ENCODE assay signal across 18 cellular contexts in the genomic region with DNA sequence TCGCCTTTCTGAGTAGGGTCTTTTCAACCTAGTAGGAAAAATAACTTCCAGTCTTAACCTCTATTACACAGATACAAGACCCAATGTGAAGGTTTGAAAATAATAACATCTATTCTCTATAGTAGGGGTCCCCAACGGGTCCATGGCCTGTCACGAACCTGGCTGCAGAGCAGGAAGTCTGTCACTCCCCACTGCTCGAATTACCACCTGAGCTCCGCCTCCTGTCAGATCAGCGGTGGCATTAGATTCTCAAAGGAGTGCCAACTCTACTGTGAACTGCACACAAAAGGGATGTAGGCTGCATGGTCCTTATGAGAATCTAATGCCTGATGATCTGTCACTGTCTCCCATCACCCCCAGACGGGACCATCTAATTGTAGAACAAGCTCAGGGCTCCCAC. TPM values are rescaled to one million over a fixed set of nuclear protein-coding genes. Genes with fewer than 3 reads are reported as not detected.
DNase-seq lines count a peak whose midpoint lies in the region; ATAC-seq and TF ChIP-seq lines count a peak whose summit lies in the region.
"Had no signal": no experiment of that assay in that cellular context is flagged by ENCODE, and none has a peak within 500 bp of the region (broad histone marks: within the 10 kb centered on the region; RNA-seq: fewer than 3 reads in every experiment).

No MANE protein-coding gene starts in this region.

- no peak for DNase-seq in activated naive CD4-positive, alpha-beta T cell treated with anti-CD3 and anti-CD28 coated beads, Interleukin-2, amount 50 U/mL, for 72 hours (ENCODE audit: low spot score in 2 of 2)
- DNase-seq in WTC11 (ENCODE audit: low spot score) (no peak), NCI-H2029 treated with DMSO at 0.1 percent for 48 hours (lab: John Stamatoyannopoulos, UW) (no peak), T-cell (no peak), T-helper 9 cell (no peak)
- DNase-seq in naive thymus-derived CD8-positive, alpha-beta T cell = no peak
- DNase-seq: GOT3; kidney; mesendoderm; NCI-H2081; NCI-H524 treated with DMSO at 0.1 percent for 48 hours; spleen; stimulated activated CD4-positive, alpha-beta T cell treated with anti-CD3 and anti-CD28 coated beads, Interleukin-4, amount 100 ng/mL, for 4 hours had no signal

- H3K9me3 Mint-ChIP-seq in activated naive CD4-positive, alpha-beta T cell treated with anti-CD3 and anti-CD28 coated beads, Interleukin-2, amount 50 U/mL, for 24 hours = no peaks in the 10 kb centered on the region
- no peaks in the 10 kb centered on the region for H3K9me3 Mint-ChIP-seq in activated naive CD4-positive, alpha-beta T cell treated with anti-CD3 and anti-CD28 coated beads, Interleukin-2, amount 50 U/mL, for 72 hours
- peaks cover 13% of the 10 kb centered on the region for H3K9me3 Mint-ChIP-seq in WTC11
- H3K9me3 Mint-ChIP-seq in naive thymus-derived CD8-positive, alpha-beta T cell = no peaks in the 10 kb centered on the region
- no peaks in the 10 kb centered on the region for H3K9me3 Mint-ChIP-seq in T-cell
- H3K9me3 Mint-ChIP-seq: nephron had no signal

- TF ChIP-seq CTCF in WTC11 (IDR thresholded peaks at IDR 0.05) = no peak

- peaks cover 76% of the 10 kb centered on the region for H3K4me1 Mint-ChIP-seq in activated naive CD4-positive, alpha-beta T cell treated with anti-CD3 and anti-CD28 coated beads, Interleukin-2, amount 50 U/mL, for 24 hours
- H3K4me1 Mint-ChIP-seq in WTC11 = peaks cover 55% of the 10 kb centered on the region
- peaks cover 31 to 78% (median 66%) of the 10 kb centered on the region in 4 donors for H3K4me1 Mint-ChIP-seq in naive thymus-derived CD8-positive, alpha-beta T cell
- H3K4me1 Mint-ChIP-seq in T-cell = peaks cover 72 to 80% (median 73%) of the 10 kb centered on the region in 3 donors

- CTCF ChIA-PET in WTC11 (lab: Charles Lee) (interaction anchor here (1.4 kb wide), 1 partner anchor 38 kb away, joined by 5 read pairs; no protein-coding TSS in a partner anchor), T-cell (lab: Charles Lee) (interaction anchor here (0.5 to 1.2 kb wide), 3 partner anchors 21 to 71 kb away, joined by 3 read pairs; no protein-coding TSS in a partner anchor)

- peak overlapping the region; percentile 57 for H3K4me3 Mint-ChIP-seq in activated naive CD4-positive, alpha-beta T cell treated with anti-CD3 and anti-CD28 coated beads, Interleukin-2, amount 50 U/mL, for 24 hours
- H3K4me3 Mint-ChIP-seq in WTC11 (no peak overlapping the region), T-cell (no peak overlapping the region)
- peak overlapping the region in 3 of 10 donors; percentile 3 to 58 (median 14) for H3K4me3 Mint-ChIP-seq in naive thymus-derived CD8-positive, alpha-beta T cell

- POLR2A ChIA-PET in WTC11 (lab: Charles Lee) = interaction anchor here (0.6 to 1.3 kb wide), 3 partner anchors 21 to 190 kb away, joined by 3 read pairs; no protein-coding TSS in a partner anchor
- POLR2A ChIA-PET in naive thymus-derived CD8-positive, alpha-beta T cell (lab: Charles Lee) = no interaction called here
- POLR2A ChIA-PET in T-cell (lab: Charles Lee) = interaction anchor here in 1 of 2 donors (0.6 kb wide), 1 partner anchor 74 kb away, joined by 3 read pairs; no protein-coding TSS in a partner anchor

- H3K27ac Mint-ChIP-seq in activated naive CD4-positive, alpha-beta T cell treated with anti-CD3 and anti-CD28 coated beads, Interleukin-2, amount 50 U/mL, for 24 hours = no peak overlapping the region
- peak overlapping the region in 1 of 2 donors; percentile 51 for H3K27ac Mint-ChIP-seq in activated naive CD4-positive, alpha-beta T cell treated with anti-CD3 and anti-CD28 coated beads, Interleukin-2, amount 50 U/mL, for 72 hours
- peak overlapping the region; percentile 19; the same call in 1 of the 2 replicates for H3K27ac Mint-ChIP-seq in WTC11
- H3K27ac Mint-ChIP-seq in naive thymus-derived CD8-positive, alpha-beta T cell = peak overlapping the region in 7 of 10 donors; percentile 20 to 57 (median 39)
- no peak overlapping the region for H3K27ac Mint-ChIP-seq in T-cell

- H3K27me3 Mint-ChIP-seq in activated naive CD4-positive, alpha-beta T cell treated with anti-CD3 and anti-CD28 coated beads, Interleukin-2, amount 50 U/mL, for 24 hours = no peaks in the 10 kb centered on the region
- H3K27me3 Mint-ChIP-seq in WTC11 (ENCODE audit: low read depth) = no peaks in the 10 kb centered on the region
- no peaks in the 10 kb centered on the region for H3K27me3 Mint-ChIP-seq in naive thymus-derived CD8-positive, alpha-beta T cell
- no peaks in the 10 kb centered on the region for H3K27me3 Mint-ChIP-seq in T-cell
- H3K27me3 Mint-ChIP-seq: progenitor cell of endocrine pancreas had no signal

- no peak for ATAC-seq in activated naive CD4-positive, alpha-beta T cell treated with anti-CD3 and anti-CD28 coated beads, Interleukin-2, amount 50 U/mL, for 72 hours
- peak; percentile 60 for ATAC-seq in WTC11
- ATAC-seq in naive thymus-derived CD8-positive, alpha-beta T cell = no peak
- ATAC-seq in T-cell (replicated peaks in 1 of 4) = no peak
- ATAC-seq in GM18858 (IDR thresholded peaks at IDR 0.05; ENCODE audit: unreplicated experiment) = no peak

- H3K36me3 Mint-ChIP-seq in activated naive CD4-positive, alpha-beta T cell treated with anti-CD3 and anti-CD28 coated beads, Interleukin-2, amount 50 U/mL, for 24 hours = peaks cover 39% of the 10 kb centered on the region
- H3K36me3 Mint-ChIP-seq in activated naive CD4-positive, alpha-beta T cell treated with anti-CD3 and anti-CD28 coated beads, Interleukin-2, amount 50 U/mL, for 72 hours = peaks cover 27 to 68% of the 10 kb centered on the region in 2 donors
- H3K36me3 Mint-ChIP-seq in WTC11 = peaks cover 80% of the 10 kb centered on the region
- peaks cover 4 to 66% (median 19%) of the 10 kb centered on the region in 3 donors for H3K36me3 Mint-ChIP-seq in naive thymus-derived CD8-positive, alpha-beta T cell
- peaks cover 51% of the 10 kb centered on the region for H3K36me3 Mint-ChIP-seq in T-cell

TF ChIP-seq in WTC11, 78 proteins besides CTCF, POLR2A, EP300 and RAD21 (continues in another document):
- no peak for TF ChIP-seq CREM (CRISPR knock-in tag; IDR thresholded peaks at IDR 0.05)
- TF ChIP-seq, protein P1, sequence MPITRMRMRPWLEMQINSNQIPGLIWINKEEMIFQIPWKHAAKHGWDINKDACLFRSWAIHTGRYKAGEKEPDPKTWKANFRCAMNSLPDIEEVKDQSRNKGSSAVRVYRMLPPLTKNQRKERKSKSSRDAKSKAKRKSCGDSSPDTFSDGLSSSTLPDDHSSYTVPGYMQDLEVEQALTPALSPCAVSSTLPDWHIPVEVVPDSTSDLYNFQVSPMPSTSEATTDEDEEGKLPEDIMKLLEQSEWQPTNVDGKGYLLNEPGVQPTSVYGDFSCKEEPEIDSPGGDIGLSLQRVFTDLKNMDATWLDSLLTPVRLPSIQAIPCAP (CRISPR knock-in tag; IDR thresholded peaks at IDR 0.05) = no peak
- TF ChIP-seq, protein P2, sequence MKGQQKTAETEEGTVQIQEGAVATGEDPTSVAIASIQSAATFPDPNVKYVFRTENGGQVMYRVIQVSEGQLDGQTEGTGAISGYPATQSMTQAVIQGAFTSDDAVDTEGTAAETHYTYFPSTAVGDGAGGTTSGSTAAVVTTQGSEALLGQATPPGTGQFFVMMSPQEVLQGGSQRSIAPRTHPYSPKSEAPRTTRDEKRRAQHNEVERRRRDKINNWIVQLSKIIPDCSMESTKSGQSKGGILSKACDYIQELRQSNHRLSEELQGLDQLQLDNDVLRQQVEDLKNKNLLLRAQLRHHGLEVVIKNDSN (CRISPR knock-in tag; IDR thresholded peaks at IDR 0.05) = no peak
- TF ChIP-seq SMAD3 (CRISPR knock-in tag; IDR thresholded peaks at IDR 0.05; ENCODE audit: borderline replicate concordance) = no peak
- TF ChIP-seq, protein P3, sequence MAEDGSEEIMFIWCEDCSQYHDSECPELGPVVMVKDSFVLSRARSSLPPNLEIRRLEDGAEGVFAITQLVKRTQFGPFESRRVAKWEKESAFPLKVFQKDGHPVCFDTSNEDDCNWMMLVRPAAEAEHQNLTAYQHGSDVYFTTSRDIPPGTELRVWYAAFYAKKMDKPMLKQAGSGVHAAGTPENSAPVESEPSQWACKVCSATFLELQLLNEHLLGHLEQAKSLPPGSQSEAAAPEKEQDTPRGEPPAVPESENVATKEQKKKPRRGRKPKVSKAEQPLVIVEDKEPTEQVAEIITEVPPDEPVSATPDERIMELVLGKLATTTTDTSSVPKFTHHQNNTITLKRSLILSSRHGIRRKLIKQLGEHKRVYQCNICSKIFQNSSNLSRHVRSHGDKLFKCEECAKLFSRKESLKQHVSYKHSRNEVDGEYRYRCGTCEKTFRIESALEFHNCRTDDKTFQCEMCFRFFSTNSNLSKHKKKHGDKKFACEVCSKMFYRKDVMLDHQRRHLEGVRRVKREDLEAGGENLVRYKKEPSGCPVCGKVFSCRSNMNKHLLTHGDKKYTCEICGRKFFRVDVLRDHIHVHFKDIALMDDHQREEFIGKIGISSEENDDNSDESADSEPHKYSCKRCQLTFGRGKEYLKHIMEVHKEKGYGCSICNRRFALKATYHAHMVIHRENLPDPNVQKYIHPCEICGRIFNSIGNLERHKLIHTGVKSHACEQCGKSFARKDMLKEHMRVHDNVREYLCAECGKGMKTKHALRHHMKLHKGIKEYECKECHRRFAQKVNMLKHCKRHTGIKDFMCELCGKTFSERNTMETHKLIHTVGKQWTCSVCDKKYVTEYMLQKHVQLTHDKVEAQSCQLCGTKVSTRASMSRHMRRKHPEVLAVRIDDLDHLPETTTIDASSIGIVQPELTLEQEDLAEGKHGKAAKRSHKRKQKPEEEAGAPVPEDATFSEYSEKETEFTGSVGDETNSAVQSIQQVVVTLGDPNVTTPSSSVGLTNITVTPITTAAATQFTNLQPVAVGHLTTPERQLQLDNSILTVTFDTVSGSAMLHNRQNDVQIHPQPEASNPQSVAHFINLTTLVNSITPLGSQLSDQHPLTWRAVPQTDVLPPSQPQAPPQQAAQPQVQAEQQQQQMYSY (CRISPR knock-in tag; IDR thresholded peaks at IDR 0.05) = no peak

RNA-seq across cellular contexts. Expression of a gene that starts 7.4 kb away (rescaled TPM):
- total RNA-seq in activated naive CD4-positive, alpha-beta T cell treated with anti-CD3 and anti-CD28 coated beads, Interleukin-2, amount 50 U/mL, for 72 hours = 100 to 1,000 TPM; 103 to 143 TPM
- 192 to 201 TPM (median 200 TPM) in 3 replicates for total RNA-seq in WTC11 (2021)
- 10 to 100 TPM; 36.5 to 38.2 TPM for total RNA-seq in naive thymus-derived CD8-positive, alpha-beta T cell
- polyA plus RNA-seq in naive thymus-derived CD8-positive, alpha-beta T cell = 1 to 10 TPM; 1.4 to 1.9 (median 1.7) TPM
- 10 to 100 TPM; 25.1 to 46.8 (median 41.7) TPM for total RNA-seq in T-cell

RNA-seq across cellular contexts. Expression of a gene that starts 48.9 kb away (rescaled TPM):
- total RNA-seq in activated naive CD4-positive, alpha-beta T cell treated with anti-CD3 and anti-CD28 coated beads, Interleukin-2, amount 50 U/mL, for 72 hours = 10 to 100 TPM; 42.5 to 78.1 TPM
- 202 to 299 TPM (median 285 TPM) in 3 replicates for total RNA-seq in WTC11 (2021)
- 10 to 100 TPM; 48.5 to 49.4 TPM for total RNA-seq in naive thymus-derived CD8-positive, alpha-beta T cell
- 100 to 1,000 TPM in 2 of 3 donors, 10 to 100 TPM in 1; 96.4 to 128 (median 125) TPM for polyA plus RNA-seq in naive thymus-derived CD8-positive, alpha-beta T cell
- total RNA-seq in T-cell = 10 to 100 TPM; 38.1 to 43.6 (median 40.1) TPM

RNA-seq across cellular contexts. Expression of a gene that starts 58.1 kb away (rescaled TPM):
- total RNA-seq in activated naive CD4-positive, alpha-beta T cell treated with anti-CD3 and anti-CD28 coated beads, Interleukin-2, amount 50 U/mL, for 72 hours = under 1 TPM; 0.61 to 0.62 TPM
- 18.1 to 27.9 TPM (median 24.4 TPM) in 3 replicates for total RNA-seq in WTC11 (2021)
- total RNA-seq in naive thymus-derived CD8-positive, alpha-beta T cell = not detected
- polyA plus RNA-seq in naive thymus-derived CD8-positive, alpha-beta T cell = under 1 TPM in 2 of 3 donors, not detected in 1; 0.62 to 0.85 TPM
- under 1 TPM in 3 of 5 donors, not detected in 2; 0.20 to 0.76 (median 0.28) TPM for total RNA-seq in T-cell
- total RNA-seq: vagina had no signal

Comparison
In these comparisons a context has a peak if more than half of its experiments do, and no peak if none do; other contexts are left out.
1. H3K27ac Mint-ChIP-seq: peak in WTC11 (single experiment) and naive thymus-derived CD8-positive, alpha-beta T cell (7 of 10); none in activated naive CD4-positive, alpha-beta T cell treated with anti-CD3 and anti-CD28 coated beads, Interleukin-2, amount 50 U/mL, for 24 hours (single experiment) and T-cell (0 of 2).
2. RNA of a gene that starts 58.1 kb away (total RNA-seq): 18.1 to 27.9 TPM in WTC11; 0.61 to 0.62 TPM in activated naive CD4-positive, alpha-beta T cell treated with anti-CD3 and anti-CD28 coated beads, Interleukin-2, amount 50 U/mL, for 72 hours, 0.20 to 0.76 TPM in T-cell and not detected in naive thymus-derived CD8-positive, alpha-beta T cell; every median in the first group is over 10 times any median in the second.